In the genomic region with DNA sequence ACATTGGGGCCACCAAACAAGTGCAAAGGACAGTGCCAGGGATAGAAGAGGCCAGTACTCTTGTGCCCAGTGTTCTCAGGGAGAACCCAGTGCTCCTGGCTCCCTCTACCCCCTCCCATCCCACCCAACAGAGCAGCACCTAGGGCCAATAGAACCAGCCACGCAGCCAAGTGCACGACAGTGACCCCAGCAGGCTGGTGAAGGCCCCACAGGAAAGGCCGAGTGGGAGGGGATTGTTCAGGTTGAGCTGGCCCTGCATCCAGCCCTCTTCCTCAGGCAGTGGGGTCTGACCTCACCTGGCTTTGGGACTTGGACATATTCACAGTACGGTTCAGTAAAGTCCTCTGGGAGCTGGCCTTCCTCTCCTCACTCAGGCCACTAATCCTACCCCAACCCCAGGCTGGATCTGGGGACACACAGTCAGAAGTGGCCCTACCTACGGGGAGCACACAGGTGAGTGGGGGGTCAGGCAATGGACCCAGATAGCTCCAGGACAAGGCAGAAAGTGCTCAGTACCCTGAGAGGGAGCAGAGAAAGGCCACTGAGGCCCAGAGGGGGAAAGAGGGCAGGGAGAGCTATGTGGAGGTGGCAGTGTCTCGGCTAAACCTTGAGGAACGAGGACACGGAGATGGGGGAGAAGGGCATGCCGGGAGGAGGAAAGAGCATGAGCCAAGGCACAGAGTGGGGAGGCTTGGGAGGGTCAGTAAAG, we compare ENCODE assay signal across 1 cellular context.
TF ChIP-seq lines count a peak whose summit lies in the region.

No MANE protein-coding gene starts in this region.

TF ChIP-seq in Ishikawa, 13 proteins besides CTCF, POLR2A, EP300 and RAD21:
- TF ChIP-seq FOXM1 (IDR thresholded peaks at IDR 0.05; ENCODE audit: borderline replicate concordance, low read depth) (no peak), CEBPB (IDR thresholded peaks at IDR 0.05) (no peak), ZBTB7A (IDR thresholded peaks at IDR 0.05; ENCODE audit: low read depth) (no peak), TCF12 (IDR thresholded peaks at IDR 0.05; ENCODE audit: low read depth) (no peak), NFIC (IDR thresholded peaks at IDR 0.05) (no peak), TEAD4 (IDR thresholded peaks at IDR 0.05) (no peak), YY1 (IDR thresholded peaks at IDR 0.05; ENCODE audit: low read depth) (no peak), EGR1 (IDR thresholded peaks at IDR 0.05) (no peak), TAF1 (IDR thresholded peaks at IDR 0.05; ENCODE audit: low read depth) (no peak), CREB1 (IDR thresholded peaks at IDR 0.05; ENCODE audit: low read depth) (no peak)
- TF ChIP-seq, protein P1, sequence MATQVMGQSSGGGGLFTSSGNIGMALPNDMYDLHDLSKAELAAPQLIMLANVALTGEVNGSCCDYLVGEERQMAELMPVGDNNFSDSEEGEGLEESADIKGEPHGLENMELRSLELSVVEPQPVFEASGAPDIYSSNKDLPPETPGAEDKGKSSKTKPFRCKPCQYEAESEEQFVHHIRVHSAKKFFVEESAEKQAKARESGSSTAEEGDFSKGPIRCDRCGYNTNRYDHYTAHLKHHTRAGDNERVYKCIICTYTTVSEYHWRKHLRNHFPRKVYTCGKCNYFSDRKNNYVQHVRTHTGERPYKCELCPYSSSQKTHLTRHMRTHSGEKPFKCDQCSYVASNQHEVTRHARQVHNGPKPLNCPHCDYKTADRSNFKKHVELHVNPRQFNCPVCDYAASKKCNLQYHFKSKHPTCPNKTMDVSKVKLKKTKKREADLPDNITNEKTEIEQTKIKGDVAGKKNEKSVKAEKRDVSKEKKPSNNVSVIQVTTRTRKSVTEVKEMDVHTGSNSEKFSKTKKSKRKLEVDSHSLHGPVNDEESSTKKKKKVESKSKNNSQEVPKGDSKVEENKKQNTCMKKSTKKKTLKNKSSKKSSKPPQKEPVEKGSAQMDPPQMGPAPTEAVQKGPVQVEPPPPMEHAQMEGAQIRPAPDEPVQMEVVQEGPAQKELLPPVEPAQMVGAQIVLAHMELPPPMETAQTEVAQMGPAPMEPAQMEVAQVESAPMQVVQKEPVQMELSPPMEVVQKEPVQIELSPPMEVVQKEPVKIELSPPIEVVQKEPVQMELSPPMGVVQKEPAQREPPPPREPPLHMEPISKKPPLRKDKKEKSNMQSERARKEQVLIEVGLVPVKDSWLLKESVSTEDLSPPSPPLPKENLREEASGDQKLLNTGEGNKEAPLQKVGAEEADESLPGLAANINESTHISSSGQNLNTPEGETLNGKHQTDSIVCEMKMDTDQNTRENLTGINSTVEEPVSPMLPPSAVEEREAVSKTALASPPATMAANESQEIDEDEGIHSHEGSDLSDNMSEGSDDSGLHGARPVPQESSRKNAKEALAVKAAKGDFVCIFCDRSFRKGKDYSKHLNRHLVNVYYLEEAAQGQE (IDR thresholded peaks at IDR 0.05; ENCODE audit: low read depth) = no peak
- TF ChIP-seq, protein P2, sequence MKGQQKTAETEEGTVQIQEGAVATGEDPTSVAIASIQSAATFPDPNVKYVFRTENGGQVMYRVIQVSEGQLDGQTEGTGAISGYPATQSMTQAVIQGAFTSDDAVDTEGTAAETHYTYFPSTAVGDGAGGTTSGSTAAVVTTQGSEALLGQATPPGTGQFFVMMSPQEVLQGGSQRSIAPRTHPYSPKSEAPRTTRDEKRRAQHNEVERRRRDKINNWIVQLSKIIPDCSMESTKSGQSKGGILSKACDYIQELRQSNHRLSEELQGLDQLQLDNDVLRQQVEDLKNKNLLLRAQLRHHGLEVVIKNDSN (IDR thresholded peaks at IDR 0.05) = no peak
- TF ChIP-seq, protein P3, sequence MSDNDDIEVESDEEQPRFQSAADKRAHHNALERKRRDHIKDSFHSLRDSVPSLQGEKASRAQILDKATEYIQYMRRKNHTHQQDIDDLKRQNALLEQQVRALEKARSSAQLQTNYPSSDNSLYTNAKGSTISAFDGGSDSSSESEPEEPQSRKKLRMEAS (IDR thresholded peaks at IDR 0.05) = no peak
